In the genomic region with DNA sequence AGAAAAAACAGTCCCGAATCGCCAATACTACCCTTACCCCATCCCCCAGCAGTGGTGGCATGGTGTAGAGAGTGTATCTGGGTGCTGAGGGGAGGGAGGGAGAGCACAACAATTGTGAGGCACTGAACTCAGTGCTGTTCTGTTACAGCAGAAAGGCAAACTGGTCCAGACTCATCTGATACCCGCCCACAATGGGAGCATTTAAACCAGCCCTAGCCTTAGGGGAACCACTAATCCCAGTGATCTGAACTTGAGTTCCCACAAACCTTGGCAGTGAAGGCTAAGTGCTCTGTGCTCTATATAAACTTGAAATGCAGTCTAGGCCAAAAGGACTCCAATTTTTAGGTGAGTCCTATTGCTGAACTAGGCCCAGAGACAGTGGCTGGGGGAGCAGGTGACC, we compare ENCODE assay signal across 26 cellular contexts.
DNase-seq lines count a peak whose midpoint lies in the region; FAIRE-seq and TF ChIP-seq lines count a peak whose summit lies in the region.
"Had no signal": no experiment of that assay in that cellular context is flagged by ENCODE, and none has a peak within 500 bp of the region (broad histone marks: within the 10 kb centered on the region; RNA-seq: fewer than 3 reads in every experiment).

No MANE protein-coding gene starts in this region.

- no peak overlapping the region for H3K4me3 ChIP-seq in esophagus squamous epithelium
- H3K4me3 ChIP-seq: HAP-1 had no signal

- H3K27ac ChIP-seq in epithelial cell of prostate (no peak overlapping the region), esophagus squamous epithelium (peak overlapping the region in 1 of 4 donors; percentile 17)
- H3K27ac ChIP-seq: HL-60 had no signal

- DNase-seq in HFFc6 (peak; percentile 12), M059J (ENCODE audit: low read depth) (peak; percentile 33), epithelial cell of prostate (ENCODE audit: low read depth, low spot score) (peak; percentile 56), iris pigment epithelial cell (ENCODE audit: low read depth) (peak; percentile 11), HEK293T (ENCODE audit: extremely low spot score) (no peak), DMS114 treated with DMSO at 0.1 percent for 48 hours (lab: John Stamatoyannopoulos, UW; ENCODE audit: unreplicated experiment) (no peak), GM19239 (ENCODE audit: insufficient read length, low spot score) (no peak), esophagus squamous epithelium (lab: John Stamatoyannopoulos, UW) (no peak)
- DNase-seq: ACHN; BE2C; C1 segment of cervical spinal cord; Caco-2; CD4-positive, CD25-positive, alpha-beta regulatory T cell; CD8-positive, alpha-beta memory T cell; DMS153; DMS79; GDM1; KBM-7 had no signal

- CTCF ChIA-PET in HEK293T (lab: Yijun Ruan, JAX) = no interaction called here

- H3K9me3 Mint-ChIP-seq in HFFc6 = no peaks in the 10 kb centered on the region

- intact Hi-C loops in esophagus squamous epithelium (cut with DNase I) = no loop called here

- TF ChIP-seq CTCF in HFFc6 (IDR thresholded peaks at IDR 0.05) = no peak
- TF ChIP-seq CTCF in esophagus squamous epithelium (IDR thresholded peaks at IDR 0.05) = no peak

- H3K27me3 Mint-ChIP-seq in HFFc6 (ENCODE audit: insufficient read depth) = no peaks in the 10 kb centered on the region
- H3K27me3 Mint-ChIP-seq: CD8-positive, alpha-beta memory T cell; IgD-negative memory B cell had no signal

- POLR2A ChIA-PET in HEK293T (lab: Yijun Ruan, JAX) = no interaction called here

- no peaks in the 10 kb centered on the region for H3K9me3 ChIP-seq in esophagus squamous epithelium
- H3K9me3 ChIP-seq: BE2C, Caco-2, HAP-1 had no signal

- H3K4me1 Mint-ChIP-seq in HFFc6 (ENCODE audit: low read depth) = peaks cover 32% of the 10 kb centered on the region
- H3K4me1 Mint-ChIP-seq: CD4-positive, CD25-positive, alpha-beta regulatory T cell; CD8-positive, alpha-beta memory T cell; IgD-negative memory B cell had no signal

- no peaks in the 10 kb centered on the region for H3K36me3 Mint-ChIP-seq in HFFc6 (ENCODE audit: low read depth)
- H3K36me3 Mint-ChIP-seq: CD4-positive, CD25-positive, alpha-beta regulatory T cell; CD8-positive, alpha-beta memory T cell; IgD-negative memory B cell had no signal

- FAIRE-seq in GM19239 (lab: Jason Lieb, UNC) = no peak
- FAIRE-seq: A204.1, D721Med, GM12892, GM18507, H1 had no signal

- H3K4me1 ChIP-seq in esophagus squamous epithelium = peaks cover 0 to 14% (median 5%) of the 10 kb centered on the region in 3 donors
- H3K4me1 ChIP-seq: BE2C, Caco-2, HAP-1 had no signal

- H3K36me3 ChIP-seq in esophagus squamous epithelium = no peaks in the 10 kb centered on the region
- H3K36me3 ChIP-seq: BE2C, HAP-1 had no signal

- H3K27ac Mint-ChIP-seq in HFFc6 = no peak overlapping the region
- H3K27ac Mint-ChIP-seq: CD4-positive, CD25-positive, alpha-beta regulatory T cell; IgD-negative memory B cell had no signal

- H3K4me3 Mint-ChIP-seq in HFFc6 = no peak overlapping the region
- H3K4me3 Mint-ChIP-seq: CD4-positive, CD25-positive, alpha-beta regulatory T cell; CD8-positive, alpha-beta memory T cell had no signal

- 44 to 50% methylated on average over 3 of the region's 3 CpGs for WGBS in esophagus squamous epithelium, 2 donors

- no peaks in the 10 kb centered on the region for H3K27me3 ChIP-seq in esophagus squamous epithelium
- H3K27me3 ChIP-seq: BE2C had no signal

- no peak for TF ChIP-seq POLR2A in esophagus squamous epithelium (IDR thresholded peaks at IDR 0.05)

TF ChIP-seq in HEK293T, 16 proteins besides CTCF, POLR2A, EP300 and RAD21:
- no peak for TF ChIP-seq FOXK2 (IDR thresholded peaks at IDR 0.05)
- no peak for TF ChIP-seq SUZ12 (IDR thresholded peaks at IDR 0.05)
TF ChIP-seq in HEK293T: peak in this region for 0.

Comparison
In these comparisons a context has a peak if more than half of its experiments do, and no peak if none do; other contexts are left out.
1. DNase-seq: peak in HFFc6 (single experiment), M059J (single experiment), epithelial cell of prostate (single experiment) and iris pigment epithelial cell (single experiment); none in HEK293T (single experiment), DMS114 treated with DMSO at 0.1 percent for 48 hours (single experiment), GM19239 (single experiment) and esophagus squamous epithelium (single experiment).